Comparison of ENCODE assay signal across 12 cellular contexts in the genomic region with DNA sequence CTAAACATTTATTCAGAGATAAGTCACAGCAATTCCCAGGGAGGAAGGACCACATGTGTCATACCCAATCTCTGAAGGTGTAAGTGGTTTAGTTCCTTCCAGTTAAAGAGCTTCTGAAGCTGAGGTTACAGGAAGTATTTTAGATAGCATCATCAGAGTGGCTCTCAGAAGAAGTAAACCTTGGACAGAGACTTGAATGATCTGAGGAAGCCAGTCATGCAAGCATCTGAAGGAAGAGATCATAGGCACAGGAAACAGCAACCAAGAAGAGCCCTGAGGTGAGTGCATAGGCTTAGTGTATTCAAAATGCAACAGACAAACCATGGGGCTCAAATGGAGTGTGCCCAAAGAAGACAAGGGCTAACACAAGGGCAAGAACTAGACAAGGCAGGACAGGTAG.
"Had no signal": no experiment of that assay in that cellular context is flagged by ENCODE, and none has a peak within 500 bp of the region (broad histone marks: within the 10 kb centered on the region; RNA-seq: fewer than 3 reads in every experiment).

No MANE protein-coding gene starts in this region.

- DNase-seq: esophagus squamous epithelium, foreskin fibroblast, glutamatergic neuron, left cardiac atrium, lower lobe of right lung, naive B cell, SJCRH30, small intestine, T-helper 9 cell had no signal

- H3K27ac ChIP-seq: esophagus squamous epithelium, lower lobe of right lung, neutrophil, SJCRH30, tibial nerve had no signal

- H3K9me3 ChIP-seq: esophagus squamous epithelium, lower lobe of right lung, neutrophil, SJCRH30, tibial nerve had no signal

- H3K27me3 Mint-ChIP-seq: naive B cell had no signal

- H3K4me1 ChIP-seq: esophagus squamous epithelium, lower lobe of right lung, SJCRH30, tibial nerve had no signal

- H3K9me3 Mint-ChIP-seq: activated T-helper 2 cell treated with anti-CD3 and anti-CD28 coated beads, Interferon-gamma antibody, Interleukin-2, Interleukin-4, amounts not matched to agents 10 μg/mL and 5 μg/mL and 100 μg/mL, durations not matched to agents 14 hours and 24 hours and 36 hours; naive B cell had no signal

- H3K4me1 Mint-ChIP-seq: naive B cell had no signal

- H3K27me3 ChIP-seq: esophagus squamous epithelium, neutrophil, SJCRH30, tibial nerve had no signal

- H3K27ac Mint-ChIP-seq: activated T-helper 2 cell treated with anti-CD3 and anti-CD28 coated beads, Interferon-gamma antibody, Interleukin-2, Interleukin-4, amounts not matched to agents 10 μg/mL and 5 μg/mL and 100 μg/mL, durations not matched to agents 14 hours and 24 hours and 36 hours; naive B cell had no signal

- H3K4me3 ChIP-seq: esophagus squamous epithelium, lower lobe of right lung, SJCRH30, tibial nerve had no signal

- H3K36me3 ChIP-seq: esophagus squamous epithelium, lower lobe of right lung, neutrophil, SJCRH30, tibial nerve had no signal
